Comparison of ENCODE assay signal across 35 cellular contexts in genomic region chr4:16900325-16900724, GRCh38. TPM values are rescaled to one million over a fixed set of nuclear protein-coding genes. Genes with fewer than 3 reads are reported as not detected.
"Had no signal": no experiment of that assay in that cellular context is flagged by ENCODE, and none has a peak within 500 bp of the region (broad histone marks: within the 10 kb centered on the region; RNA-seq: fewer than 3 reads in every experiment).

No MANE protein-coding gene starts in this region.

- H3K4me1 Mint-ChIP-seq: activated B cell treated with CpG ODN at 0.5 μM for 24 hours; stimulated activated effector memory CD8-positive, alpha-beta T cell treated with anti-CD3 and anti-CD28 coated beads, Interleukin-12 subunit alpha, Interleukin-12 subunit beta, amount 100 ng/mL, for 72 hours had no signal

- DNase-seq: activated B cell treated with CpG ODN at 0.5 μM for 24 hours; activated CD4-positive, alpha-beta T cell treated with anti-CD3 and anti-CD28 coated beads for 36 hours; activated CD8-positive, alpha-beta memory T cell treated with anti-CD3 and anti-CD28 coated beads for 24 hours; activated effector memory CD4-positive, alpha-beta T cell treated with anti-CD3 and anti-CD28 coated beads, Interleukin-2, amount 50 U/mL, for 16 hours; activated naive CD4-positive, alpha-beta T cell treated with anti-CD3 and anti-CD28 coated beads for 36 hours; activated naive CD8-positive, alpha-beta T cell treated with anti-CD3 and anti-CD28 coated beads for 36 hours; adrenal gland; aorta; body of pancreas; cerebellar nuclear complex; colonic mucosa; dorsolateral prefrontal cortex; effector memory CD4-positive, alpha-beta T cell; erythroblast; gastrocnemius medialis; hippocampal formation; kidney; left colon; nucleus accumbens; pancreas; retina; stimulated activated CD4-positive, alpha-beta T cell treated with anti-CD3 and anti-CD28 coated beads, Interleukin-4, amount 100 ng/mL, for 24 hours; trophoblast cell; uterus had no signal

- H3K9me3 Mint-ChIP-seq: activated B cell treated with CpG ODN at 0.5 μM for 24 hours; activated naive CD4-positive, alpha-beta T cell treated with anti-CD3 and anti-CD28 coated beads for 36 hours; activated naive CD8-positive, alpha-beta T cell treated with anti-CD3 and anti-CD28 coated beads for 36 hours; activated T-helper 1 cell treated with anti-CD3 and anti-CD28 coated beads, Interleukin-12 subunit alpha, Interleukin-12 subunit beta, Interleukin-2, Interleukin-4 antibody, amounts not matched to agents 30 ng/mL and 10 ng/mL and 1 ng/mL, durations not matched to agents 14 hours and 24 hours and 36 hours; immature natural killer cell; natural killer cell treated with Interleukin-12 subunit alpha and Interleukin-12 subunit beta and Interleukin-15 and Interleukin-18, amount 100 ng/mL, for 72 hours; stimulated activated effector memory CD8-positive, alpha-beta T cell treated with anti-CD3 and anti-CD28 coated beads, Interleukin-12 subunit alpha, Interleukin-12 subunit beta, amount 100 ng/mL, for 72 hours; T-helper 2 cell treated with Interferon-gamma antibody and Interleukin-4, amounts not matched to agents 5 μg/mL and 100 μg/mL, for 36 hours had no signal

- H3K27me3 ChIP-seq: adrenal gland, body of pancreas, cardiac muscle cell, colonic mucosa, dorsolateral prefrontal cortex, pancreas, uterus had no signal

- H3K27me3 Mint-ChIP-seq: natural killer cell treated with Interleukin-12 subunit alpha and Interleukin-12 subunit beta and Interleukin-15 and Interleukin-18, amount 100 ng/mL, for 72 hours had no signal

- H3K4me3 Mint-ChIP-seq: activated B cell treated with CpG ODN at 0.5 μM for 24 hours; activated CD4-positive, alpha-beta T cell treated with anti-CD3 and anti-CD28 coated beads for 36 hours; activated naive CD4-positive, alpha-beta T cell treated with anti-CD3 and anti-CD28 coated beads for 36 hours; activated naive CD8-positive, alpha-beta T cell treated with anti-CD3 and anti-CD28 coated beads for 36 hours; activated T-helper 1 cell treated with anti-CD3 and anti-CD28 coated beads, Interleukin-12 subunit alpha, Interleukin-12 subunit beta, Interleukin-2, Interleukin-4 antibody, amounts not matched to agents 30 ng/mL and 10 ng/mL and 1 ng/mL, durations not matched to agents 14 hours and 24 hours and 36 hours; natural killer cell treated with Interleukin-12 subunit alpha and Interleukin-12 subunit beta and Interleukin-15 and Interleukin-18, amount 100 ng/mL, for 72 hours; stimulated activated effector memory CD8-positive, alpha-beta T cell treated with anti-CD3 and anti-CD28 coated beads, Interleukin-12 subunit alpha, Interleukin-12 subunit beta, amount 100 ng/mL, for 72 hours; stimulated activated naive CD8-positive, alpha-beta T cell treated with anti-CD3 and anti-CD28 coated beads, Interleukin-15, Interleukin-2, amounts not matched to agents 100 ng/mL and 50 ng/mL, for 24 hours; T-helper 2 cell treated with Interferon-gamma antibody and Interleukin-4, amounts not matched to agents 5 μg/mL and 100 μg/mL, for 36 hours had no signal

- H3K9me3 ChIP-seq: adrenal gland, body of pancreas, colonic mucosa, gastrocnemius medialis, pancreas, prostate gland, thoracic aorta, uterus had no signal

- H3K36me3 ChIP-seq: adrenal gland, cardiac muscle cell, colonic mucosa, gastrocnemius medialis, pancreas, prostate gland, thoracic aorta, uterus had no signal

- H3K36me3 Mint-ChIP-seq: activated naive CD8-positive, alpha-beta T cell treated with anti-CD3 and anti-CD28 coated beads for 36 hours; immature natural killer cell; natural killer cell treated with Interleukin-12 subunit alpha and Interleukin-12 subunit beta and Interleukin-15 and Interleukin-18, amount 100 ng/mL, for 72 hours; stimulated activated effector memory CD8-positive, alpha-beta T cell treated with anti-CD3 and anti-CD28 coated beads, Interleukin-12 subunit alpha, Interleukin-12 subunit beta, amount 100 ng/mL, for 72 hours had no signal

- H3K4me1 ChIP-seq: body of pancreas, colonic mucosa, gastrocnemius medialis, pancreas, prostate gland, uterus had no signal

- H3K4me3 ChIP-seq: adrenal gland, body of pancreas, cardiac muscle cell, colonic mucosa, dorsolateral prefrontal cortex, gastrocnemius medialis, pancreas, prostate gland, skin epidermis, thoracic aorta, uterus had no signal

- H3K27ac Mint-ChIP-seq: activated B cell treated with CpG ODN at 0.5 μM for 24 hours; activated CD4-positive, alpha-beta T cell treated with anti-CD3 and anti-CD28 coated beads for 36 hours; activated naive CD4-positive, alpha-beta T cell treated with anti-CD3 and anti-CD28 coated beads for 36 hours; activated naive CD8-positive, alpha-beta T cell treated with anti-CD3 and anti-CD28 coated beads for 36 hours; activated T-helper 1 cell treated with anti-CD3 and anti-CD28 coated beads, Interleukin-12 subunit alpha, Interleukin-12 subunit beta, Interleukin-2, Interleukin-4 antibody, amounts not matched to agents 30 ng/mL and 10 ng/mL and 1 ng/mL, durations not matched to agents 14 hours and 24 hours and 36 hours; stimulated activated effector memory CD8-positive, alpha-beta T cell treated with anti-CD3 and anti-CD28 coated beads, Interleukin-12 subunit alpha, Interleukin-12 subunit beta, amount 100 ng/mL, for 72 hours; stimulated activated naive CD8-positive, alpha-beta T cell treated with anti-CD3 and anti-CD28 coated beads, Interleukin-15, Interleukin-2, amounts not matched to agents 100 ng/mL and 50 ng/mL, for 24 hours; T-helper 2 cell treated with Interferon-gamma antibody and Interleukin-4, amounts not matched to agents 5 μg/mL and 100 μg/mL, for 36 hours had no signal

- H3K27ac ChIP-seq: adrenal gland, body of pancreas, cardiac muscle cell, colonic mucosa, dorsolateral prefrontal cortex, gastrocnemius medialis, pancreas, prostate gland, skin epidermis, thoracic aorta had no signal

- ATAC-seq: activated CD4-positive, alpha-beta T cell treated with anti-CD3 and anti-CD28 coated beads for 36 hours; body of pancreas; gastrocnemius medialis; left colon; pancreas; sciatic nerve; stimulated activated effector memory CD8-positive, alpha-beta T cell treated with anti-CD3 and anti-CD28 coated beads, Interleukin-12 subunit alpha, Interleukin-12 subunit beta, amount 100 ng/mL, for 72 hours had no signal

RNA-seq across cellular contexts. Expression of gene LDB2, which starts 1.9 kb away (rescaled TPM):
- total RNA-seq: activated B cell treated with CpG ODN at 0.5 μM for 24 hours; activated naive CD4-positive, alpha-beta T cell treated with anti-CD3 and anti-CD28 coated beads for 36 hours; activated naive CD8-positive, alpha-beta T cell treated with anti-CD3 and anti-CD28 coated beads for 36 hours; activated T-helper 1 cell treated with anti-CD3 and anti-CD28 coated beads, Interleukin-12 subunit alpha, Interleukin-12 subunit beta, Interleukin-2, Interleukin-4 antibody, amounts not matched to agents 30 ng/mL and 10 ng/mL and 1 ng/mL, durations not matched to agents 14 hours and 24 hours and 36 hours had no signal
